ENCODE assay signal across 23 cellular contexts in the genomic region with DNA sequence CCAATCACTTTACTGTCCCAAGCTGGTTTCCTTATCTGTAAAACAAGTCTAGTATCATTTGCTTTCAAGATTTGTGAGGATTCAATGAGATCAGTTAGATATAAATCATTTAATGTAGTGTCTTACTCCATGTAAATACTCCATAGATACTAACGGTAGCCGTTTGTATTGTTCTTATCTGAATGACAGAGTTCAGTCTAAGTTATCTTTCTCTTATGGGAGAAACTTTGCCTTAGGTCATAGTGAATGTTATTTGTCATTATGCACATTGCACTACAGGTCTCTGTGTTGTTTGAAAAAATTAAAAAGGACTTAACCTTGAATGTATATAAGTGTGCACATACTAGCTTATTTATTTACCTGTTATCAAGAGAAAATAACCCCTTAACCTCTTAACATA. TPM values are rescaled to one million over a fixed set of nuclear protein-coding genes. Genes with fewer than 3 reads are reported as not detected.
DNase-seq lines count a peak whose midpoint lies in the region; ATAC-seq, FAIRE-seq and TF ChIP-seq lines count a peak whose summit lies in the region.
"Had no signal": no experiment of that assay in that cellular context is flagged by ENCODE, and none has a peak within 500 bp of the region (broad histone marks: within the 10 kb centered on the region; RNA-seq: fewer than 3 reads in every experiment).

No MANE protein-coding gene starts in this region.

- intact Hi-C loops in left ventricle myocardium inferior (cut with micrococcal nuclease) (no loop called here), left cardiac atrium (cut with DNase I) (no loop called here), tibial artery (cut with DNase I; ENCODE audit: low total_unique reads) (no loop called here), kidney (cut with DNase I) (no loop called here)

- peak overlapping the region; percentile 76 for H3K27ac ChIP-seq in left ventricle myocardium inferior (replicated peaks)
- H3K27ac ChIP-seq in tibial artery: peak overlapping the region; percentile 71 to 75
- no peak overlapping the region for H3K27ac ChIP-seq in kidney (ENCODE audit: low read depth in 2 of 2, low read length in 2 of 2)
- H3K27ac ChIP-seq: C4-2B, thyroid gland had no signal

- peak overlapping the region; percentile 75 for H3K27ac Mint-ChIP-seq in activated naive CD8-positive, alpha-beta T cell
- peak overlapping the region in 4 of 6 donors; percentile 8 to 63 (median 12) for H3K27ac Mint-ChIP-seq in naive B cell
- H3K27ac Mint-ChIP-seq: stimulated activated naive B cell treated with anti-CD40 and anti-IgM and Interleukin-4, amounts not matched to agents 10 μg/mL and 1 μg/mL and 100 μg/mL, for 72 hours had no signal

- no peaks in the 10 kb centered on the region for H3K9me3 ChIP-seq in left ventricle myocardium inferior (replicated peaks)
- H3K9me3 ChIP-seq in tibial artery: no peaks in the 10 kb centered on the region
- no peaks in the 10 kb centered on the region for H3K9me3 ChIP-seq in kidney (ENCODE audit: control insufficient read depth in 1 of 2, low read length in 2 of 2)
- H3K9me3 ChIP-seq: breast epithelium, thyroid gland had no signal

- no peak for DNase-seq in left ventricle myocardium inferior
- no peak for DNase-seq in left cardiac atrium
- no peak for DNase-seq in naive B cell
- DNase-seq in tibial artery: no peak
- no peak for DNase-seq in kidney
- DNase-seq in EL: no peak
- DNase-seq: cortex of kidney; GF-D8; GOT3; head of caudate nucleus; KG1; NCI-H187; NCI-H774; occipital lobe; PC-3; right cardiac atrium; SHP77; stimulated activated naive B cell treated with anti-CD40 and anti-IgM and Interleukin-4, amounts not matched to agents 10 μg/mL and 1 μg/mL and 100 μg/mL, for 72 hours; thyroid gland had no signal

- H3K9ac ChIP-seq in kidney (ENCODE audit: low read length in 2 of 2): no peak overlapping the region

- H3K27me3 Mint-ChIP-seq in activated naive CD8-positive, alpha-beta T cell: no peaks in the 10 kb centered on the region
- no peaks in the 10 kb centered on the region for H3K27me3 Mint-ChIP-seq in naive B cell
- H3K27me3 Mint-ChIP-seq: stimulated activated naive B cell treated with anti-CD40 and anti-IgM and Interleukin-4, amounts not matched to agents 10 μg/mL and 1 μg/mL and 100 μg/mL, for 72 hours had no signal

- peaks cover 13% of the 10 kb centered on the region for H3K36me3 Mint-ChIP-seq in activated naive CD8-positive, alpha-beta T cell
- peaks cover 5 to 9% of the 10 kb centered on the region in 2 donors for H3K36me3 Mint-ChIP-seq in naive B cell

- H3K4me1 ChIP-seq in left ventricle myocardium inferior (peaks cover 79% of the 10 kb centered on the region), tibial artery (peaks cover 0 to 98% (median 51%) of the 10 kb centered on the region in 4 donors), kidney (ENCODE audit: control insufficient read depth in 1 of 2, insufficient read depth in 1 of 2, low read depth in 1 of 2, low read length in 2 of 2) (peaks cover 5 to 6% of the 10 kb centered on the region in 2 donors)

- H3K4me3 Mint-ChIP-seq in activated naive CD8-positive, alpha-beta T cell: no peak overlapping the region
- no peak overlapping the region for H3K4me3 Mint-ChIP-seq in naive B cell
- H3K4me3 Mint-ChIP-seq: stimulated activated naive B cell treated with anti-CD40 and anti-IgM and Interleukin-4, amounts not matched to agents 10 μg/mL and 1 μg/mL and 100 μg/mL, for 72 hours had no signal

- no peaks in the 10 kb centered on the region for H3K9me3 Mint-ChIP-seq in activated naive CD8-positive, alpha-beta T cell (ENCODE audit: low read depth)
- H3K9me3 Mint-ChIP-seq in naive B cell: no peaks in the 10 kb centered on the region
- H3K9me3 Mint-ChIP-seq: stimulated activated naive B cell treated with anti-CD40 and anti-IgM and Interleukin-4, amounts not matched to agents 10 μg/mL and 1 μg/mL and 100 μg/mL, for 72 hours had no signal

- FAIRE-seq in kidney (lab: Jason Lieb, UNC): no peak

- ATAC-seq in left cardiac atrium: no peak
- ATAC-seq in naive B cell (ENCODE audit: low read depth in 2 of 2): no peak
- ATAC-seq in HG03342 (IDR thresholded peaks at IDR 0.05; ENCODE audit: unreplicated experiment): no peak
- ATAC-seq: PC-3; right cardiac atrium; stimulated activated naive B cell treated with anti-CD40 and anti-IgM and Interleukin-4, amounts not matched to agents 10 μg/mL and 1 μg/mL and 100 μg/mL, for 72 hours had no signal

- H3K36me3 ChIP-seq in left ventricle myocardium inferior: no peaks in the 10 kb centered on the region
- no peaks in the 10 kb centered on the region for H3K36me3 ChIP-seq in tibial artery
- H3K36me3 ChIP-seq in kidney (ENCODE audit: control insufficient read depth in 1 of 2, insufficient read depth in 2 of 2, low read length in 2 of 2): no peaks in the 10 kb centered on the region
- H3K36me3 ChIP-seq: breast epithelium, thyroid gland had no signal

- H3K27me3 ChIP-seq in left ventricle myocardium inferior (ENCODE audit: low read depth): no peaks in the 10 kb centered on the region
- H3K27me3 ChIP-seq in tibial artery: no peaks in the 10 kb centered on the region
- H3K27me3 ChIP-seq: breast epithelium, thyroid gland had no signal

- peaks cover 76% of the 10 kb centered on the region for H3K4me1 Mint-ChIP-seq in activated naive CD8-positive, alpha-beta T cell (ENCODE audit: low read depth)
- H3K4me1 Mint-ChIP-seq in naive B cell: peaks cover 37 to 53% (median 44%) of the 10 kb centered on the region in 3 donors

- no peak overlapping the region for H3K4me3 ChIP-seq in left ventricle myocardium inferior
- no peak overlapping the region for H3K4me3 ChIP-seq in tibial artery
- H3K4me3 ChIP-seq in kidney (ENCODE audit: low read length in 2 of 2): no peak overlapping the region
- H3K4me3 ChIP-seq: breast epithelium, thyroid gland had no signal

- TF ChIP-seq CTCF in left ventricle myocardium inferior (IDR thresholded peaks at IDR 0.05; ENCODE audit: borderline replicate concordance): no peak
- TF ChIP-seq CTCF in tibial artery (IDR thresholded peaks at IDR 0.05): no peak
- no peak for TF ChIP-seq CTCF in kidney (IDR thresholded peaks at IDR 0.05; ENCODE audit: borderline replicate concordance, extremely low read depth, insufficient read depth)

RNA-seq across cellular contexts. Expression of a gene that starts 44.7 kb away (rescaled TPM):
- total RNA-seq in left ventricle myocardium inferior: 172 TPM
- 100 to 1,000 TPM; 141 to 154 TPM for total RNA-seq in left cardiac atrium
- 100 to 1,000 TPM; 188 to 346 (median 260) TPM for polyA plus RNA-seq in naive B cell (ENCODE audit: low read depth in 6 of 6)
- total RNA-seq in kidney: 167 TPM
- polyA plus RNA-seq in kidney (ENCODE audit: insufficient read depth, low read depth, low replicate concordance): 22.0 TPM

Comparison
In these comparisons a context has a peak if more than half of its experiments do, and no peak if none do; other contexts are left out.
1. H3K27ac ChIP-seq: peak in left ventricle myocardium inferior (single experiment) and tibial artery (2 of 2); none in kidney (0 of 2).